In the genomic region with DNA sequence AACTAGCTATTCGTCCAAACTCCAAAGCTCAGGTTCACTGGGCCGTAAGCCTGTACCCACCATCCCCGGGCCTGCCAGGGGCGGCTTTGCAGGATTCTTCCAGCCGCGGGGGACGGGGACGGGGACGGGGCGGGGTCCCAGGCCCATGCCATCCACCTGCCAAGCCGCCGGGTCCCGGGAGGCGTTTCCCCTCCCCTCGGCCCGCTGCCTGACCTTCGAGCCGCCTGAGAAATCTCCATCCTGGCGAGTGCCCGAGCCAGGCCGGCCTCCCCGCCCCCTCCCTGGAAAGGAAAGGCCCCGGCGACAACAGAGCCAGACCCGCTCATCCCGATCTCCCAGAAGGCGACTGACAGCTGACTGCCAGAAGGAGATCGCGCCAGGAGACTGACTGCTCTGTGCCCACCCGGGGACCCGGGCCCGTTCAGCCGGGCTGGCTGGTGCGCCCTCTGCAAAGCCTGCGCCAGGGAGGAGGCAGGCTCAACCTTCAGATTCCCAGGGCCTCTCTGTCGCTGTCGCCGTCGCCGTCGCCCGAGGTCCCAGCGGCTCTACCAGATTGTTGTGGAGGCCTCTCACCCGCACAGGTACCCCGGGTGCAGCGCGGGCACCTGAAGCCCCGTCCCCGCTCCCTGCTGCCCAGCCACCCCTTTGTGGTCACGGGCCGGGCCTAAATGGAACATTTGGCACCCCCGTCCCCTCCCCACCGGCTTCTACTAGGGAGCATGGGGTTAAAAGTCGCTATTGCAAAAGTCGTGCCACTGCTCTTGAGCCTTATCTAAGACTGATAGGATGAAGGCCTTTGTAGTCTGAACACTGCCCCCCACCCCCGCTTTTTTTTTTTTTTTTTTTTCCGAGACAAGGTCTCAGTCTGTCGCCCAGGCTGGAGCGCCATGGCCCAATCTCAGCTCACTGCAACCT, we compare ENCODE assay signal across 10 cellular contexts. TPM values are rescaled to one million over a fixed set of nuclear protein-coding genes. Genes with fewer than 3 reads are reported as not detected.
A peak's percentile ranks its signal among the peaks of the same experiment; 100 is the strongest.
DNase-seq lines count a peak whose midpoint lies in the region; ATAC-seq and TF ChIP-seq lines count a peak whose summit lies in the region.
"Had no signal": no experiment of that assay in that cellular context is flagged by ENCODE, and none has a peak within 500 bp of the region (broad histone marks: within the 10 kb centered on the region; RNA-seq: fewer than 3 reads in every experiment).

A gene (plus strand): TSS at position 315 of the 915 bp plus-strand sequence. CDS start 2,702 bp downstream, outside the sequence.

- TF ChIP-seq EP300 in gastroesophageal sphincter (IDR thresholded peaks at IDR 0.05), result no peak

- intact Hi-C loops in thyroid gland (cut with DNase I), result no loop called here

- WGBS in gastroesophageal sphincter (ENCODE audit: low coverage in 1 of 2), 2 donors, result 22 to 46% methylated on average over 9 to 10 of the region's 59 CpGs
- 37% methylated on average over 40 of the region's 59 CpGs for WGBS in mesenchymal stem cell
- 29 to 41% methylated on average over 12 to 19 of the region's 59 CpGs for WGBS in thyroid gland, 2 donors

- TF ChIP-seq CTCF in gastroesophageal sphincter (IDR thresholded peaks at IDR 0.05), result no peak
- TF ChIP-seq CTCF in thyroid gland (IDR thresholded peaks at IDR 0.05), result no peak

- peak; percentile 51 for ATAC-seq in gastroesophageal sphincter
- ATAC-seq in GM21423 (IDR thresholded peaks at IDR 0.05; ENCODE audit: unreplicated experiment), result no peak

- H2BK15ac ChIP-seq in mesenchymal stem cell (ENCODE audit: low read depth, poor library complexity, severe bottlenecking), result no peak within 1 kb of the TSS

- H3K4ac ChIP-seq in mesenchymal stem cell (ENCODE audit: low read depth in 1 of 2, low read length in 2 of 2), result no peak within 1 kb of the TSS

- no peak within 1 kb of the TSS for H2BK5ac ChIP-seq in mesenchymal stem cell (ENCODE audit: low read depth, low read length, poor library complexity, severe bottlenecking)

- no peak within 1 kb of the TSS for H4K91ac ChIP-seq in mesenchymal stem cell (ENCODE audit: low read length)

- H3K9me3 ChIP-seq in adipocyte (ENCODE audit: control insufficient read depth, low read length) (no peaks in the 10 kb centered on the region), gastroesophageal sphincter (no peaks in the 10 kb centered on the region), mesenchymal stem cell (ENCODE audit: control insufficient read depth, low read length) (no peaks in the 10 kb centered on the region), thyroid gland (no peaks in the 10 kb centered on the region)

- no peak within 1 kb of the TSS for H2AFZ ChIP-seq in mesenchymal stem cell (ENCODE audit: low read depth, low read length)

- H3K14ac ChIP-seq in mesenchymal stem cell (ENCODE audit: low read length in 2 of 2), result no peak within 1 kb of the TSS

- H3K36me3 ChIP-seq in adipocyte (ENCODE audit: control insufficient read depth, insufficient read depth, low read length, severe bottlenecking) (no peaks in the 10 kb centered on the region), gastroesophageal sphincter (no peaks in the 10 kb centered on the region), mesenchymal stem cell (ENCODE audit: control insufficient read depth in 1 of 2, insufficient read depth in 2 of 2, low read depth in 1 of 2, low read length in 2 of 2) (no peaks in the 10 kb centered on the region), thyroid gland (no peaks in the 10 kb centered on the region)

- H2AK5ac ChIP-seq in mesenchymal stem cell (ENCODE audit: low read length, severe bottlenecking), result no peak within 1 kb of the TSS

- peaks cover 13% of the 10 kb centered on the region for H3K27me3 ChIP-seq in adipocyte (replicated peaks; ENCODE audit: control insufficient read depth, insufficient read depth, low read length)
- no peaks in the 10 kb centered on the region for H3K27me3 ChIP-seq in gastroesophageal sphincter
- peaks cover 0 to 21% of the 10 kb centered on the region in 2 experiments for H3K27me3 ChIP-seq in mesenchymal stem cell (ENCODE audit: control insufficient read depth in 1 of 2, insufficient read depth in 1 of 2, low read length in 2 of 2)
- H3K27me3 ChIP-seq in thyroid gland, result no peaks in the 10 kb centered on the region

- no peak for DNase-seq in adipocyte (ENCODE audit: low read depth)
- no peak for DNase-seq in mesenchymal stem cell
- DNase-seq in thyroid gland, result peak; percentile 45 to 55
- DNase-seq in effector CD4-positive, alpha-beta T cell, result no peak
- DNase-seq in NCI-H1092 treated with DMSO at 0.1 percent for 48 hours (lab: John Stamatoyannopoulos, UW), result no peak
- no peak for DNase-seq in NOMO-1 (lab: John Stamatoyannopoulos, UW; ENCODE audit: unreplicated experiment in 2 of 2)
- DNase-seq: NCI-H1048, RPMI8226 had no signal

- TF ChIP-seq POLR2A in gastroesophageal sphincter (IDR thresholded peaks at IDR 0.05), result no peak
- no peak for TF ChIP-seq POLR2A in thyroid gland (IDR thresholded peaks at IDR 0.05)

- H2BK120ac ChIP-seq in mesenchymal stem cell (ENCODE audit: low read depth, low read length), result no peak within 1 kb of the TSS

- no peaks in the 10 kb centered on the region for H3K4me1 ChIP-seq in adipocyte (ENCODE audit: control insufficient read depth, insufficient read depth, low read length)
- no peaks in the 10 kb centered on the region for H3K4me1 ChIP-seq in gastroesophageal sphincter
- peaks cover 5% of the 10 kb centered on the region for H3K4me1 ChIP-seq in mesenchymal stem cell (ENCODE audit: control insufficient read depth, insufficient read depth, low read depth, low read length)
- no peaks in the 10 kb centered on the region for H3K4me1 ChIP-seq in thyroid gland

- no peaks in the 10 kb centered on the region for H3K79me1 ChIP-seq in mesenchymal stem cell (replicated peaks; ENCODE audit: low read length, poor library complexity, severe bottlenecking)

- H3K27ac ChIP-seq in gastroesophageal sphincter, result peak within 1 kb of the TSS; percentile 7 to 72 (median 68)
- H3K27ac ChIP-seq in mesenchymal stem cell (ENCODE audit: low read length, poor library complexity, severe bottlenecking), result no peak within 1 kb of the TSS
- peak within 1 kb of the TSS; percentile 47 to 65 (median 61) for H3K27ac ChIP-seq in thyroid gland

- no peak within 1 kb of the TSS for H4K8ac ChIP-seq in mesenchymal stem cell (ENCODE audit: low read length)

- no peak within 1 kb of the TSS for H3K9ac ChIP-seq in adipocyte (ENCODE audit: low read length)
- H3K9ac ChIP-seq in mesenchymal stem cell (ENCODE audit: low read length), result peak within 1 kb of the TSS; percentile 69

- H3K18ac ChIP-seq in mesenchymal stem cell (ENCODE audit: low read depth in 1 of 2, low read length in 2 of 2), result no peak within 1 kb of the TSS

- no peak within 1 kb of the TSS for H2BK12ac ChIP-seq in mesenchymal stem cell (ENCODE audit: low read length in 2 of 2)

- H3K4me3 ChIP-seq in adipocyte (ENCODE audit: low read length) (peak within 1 kb of the TSS; percentile 64), gastroesophageal sphincter (peak within 1 kb of the TSS; percentile 46 to 52), mesenchymal stem cell (ENCODE audit: insufficient read depth in 1 of 2, low read depth in 1 of 2, low read length in 2 of 2) (peak within 1 kb of the TSS in 1 of 2 experiments; percentile 44), thyroid gland (replicated peaks in 1 of 3) (peak within 1 kb of the TSS in 2 of 3 donors; percentile 23 to 30)

- H3K23ac ChIP-seq in mesenchymal stem cell (ENCODE audit: low read length in 2 of 2), result no peak within 1 kb of the TSS

- H3K4me2 ChIP-seq in mesenchymal stem cell (ENCODE audit: low read length, poor library complexity, severe bottlenecking), result peak within 1 kb of the TSS; percentile 70

RNA-seq across cellular contexts. Expression of the gene that starts here (rescaled TPM):
- total RNA-seq in gastroesophageal sphincter (10 to 100 TPM in 3 of 4 donors, 1 to 10 TPM in 1; 2.6 to 22.1 (median 11.8) TPM), thyroid gland (10 to 100 TPM; 19.6 to 29.6 (median 22.0) TPM)
- not detected for polyA plus RNA-seq in mesenchymal stem cell (2013, experiment 1 of 2)
- polyA plus RNA-seq in mesenchymal stem cell (2013, experiment 2 of 2), result 0.08 TPM

Comparison
In these comparisons a context has a peak if more than half of its experiments do, and no peak if none do; other contexts are left out.
1. DNase-seq: peak in thyroid gland (2 of 2); none in adipocyte (single experiment), mesenchymal stem cell (single experiment), effector CD4-positive, alpha-beta T cell (single experiment), NCI-H1092 treated with DMSO at 0.1 percent for 48 hours (single experiment) and NOMO-1 (0 of 2).